In genomic region chr17:38898812-38899348, GRCh38 we compare ENCODE assay signal across 1 cellular context.
TF ChIP-seq lines count a peak whose summit lies in the region.

No MANE protein-coding gene starts in this region.

TF ChIP-seq in K562, 482 proteins besides CTCF, POLR2A, EP300 and RAD21 (continued from another document):
- TF ChIP-seq VEZF1 (CRISPR knock-in tag; IDR thresholded peaks at IDR 0.05) (peak; percentile 55), KLF1 (tag; IDR thresholded peaks at IDR 0.05) (no peak), RFX7 (CRISPR knock-in tag; IDR thresholded peaks at IDR 0.05) (no peak), GTF2A2 (tag; IDR thresholded peaks at IDR 0.05) (no peak), JUND (IDR thresholded peaks at IDR 0.05; ENCODE audit: borderline replicate concordance, low read depth, low read length) (peak; percentile 59; the same call in 1 of the 2 replicates), JUND (tag; IDR thresholded peaks at IDR 0.05; ENCODE audit: borderline replicate concordance, low read depth, low read length) (no peak), POLR3A (IDR thresholded peaks at IDR 0.05; ENCODE audit: borderline replicate concordance, extremely low read depth, insufficient read depth, insufficient read length) (no peak), MLLT1 (IDR thresholded peaks at IDR 0.05) (no peak), ELF1 (tag; IDR thresholded peaks at IDR 0.05) (no peak), RERE (CRISPR knock-in tag; IDR thresholded peaks at IDR 0.05; ENCODE audit: borderline replicate concordance) (no peak), CTBP1 (IDR thresholded peaks at IDR 0.05; ENCODE audit: borderline replicate concordance) (no peak), ATF3 (IDR thresholded peaks at IDR 0.05) (peak; percentile 33; the same call in 1 of the 2 replicates), ATF3 (CRISPR knock-in tag; conservative IDR thresholded peaks at IDR 0.05) (no peak), MITF (IDR thresholded peaks at IDR 0.05) (no peak), ZNF696 (CRISPR knock-in tag; conservative IDR thresholded peaks at IDR 0.05) (no peak), XRCC4 (IDR thresholded peaks at IDR 0.05; ENCODE audit: extremely low read depth, insufficient read depth, insufficient read length) (no peak), ZBTB40 (IDR thresholded peaks at IDR 0.05) (0 out of 2 replicates have a peak, but pooled peaks have one; percentile 19), ZBTB40 (CRISPR knock-in tag; IDR thresholded peaks at IDR 0.05) (no peak), ERF (CRISPR knock-in tag; IDR thresholded peaks at IDR 0.05) (0 out of 2 replicates have a peak, but pooled peaks have one; percentile 27), ZNF174 (CRISPR knock-in tag; IDR thresholded peaks at IDR 0.05) (no peak), CHD1 (IDR thresholded peaks at IDR 0.05; ENCODE audit: low read length) (no peak), ZNF436 (CRISPR knock-in tag; IDR thresholded peaks at IDR 0.05) (no peak), NCOR1 (IDR thresholded peaks at IDR 0.05) (peak; percentile 44)
